In the genomic region with DNA sequence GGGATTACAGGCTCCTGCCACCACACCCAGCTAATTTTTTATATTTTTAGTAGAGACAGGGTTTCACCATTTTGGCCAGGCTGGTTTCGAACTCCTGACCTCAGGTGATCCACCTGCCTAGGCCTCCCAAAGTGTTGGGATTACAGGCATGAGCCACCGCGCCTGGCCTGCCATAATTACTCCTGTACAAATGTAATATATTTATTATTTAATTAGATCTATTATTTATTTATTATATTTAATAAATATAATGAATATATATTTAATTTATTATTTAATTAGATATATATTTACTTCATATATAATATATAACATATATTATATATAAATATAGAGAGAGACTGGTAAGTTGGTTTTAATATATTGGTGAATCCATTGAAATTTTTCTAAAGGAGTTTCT, we compare ENCODE assay signal across 7 cellular contexts. TPM values are rescaled to one million over a fixed set of nuclear protein-coding genes. Genes with fewer than 3 reads are reported as not detected.
"Had no signal": no experiment of that assay in that cellular context is flagged by ENCODE, and none has a peak within 500 bp of the region (broad histone marks: within the 10 kb centered on the region; RNA-seq: fewer than 3 reads in every experiment).

No MANE protein-coding gene starts in this region.

RNA-seq across cellular contexts. Expression of a gene that starts 35.6 kb away (rescaled TPM):
- total RNA-seq: LHCN-M2, MCF 10A, NCI-H460, OCI-LY7, PC-9, SJSA1 had no signal
- polyA plus RNA-seq: SK-N-SH had no signal
